Comparison of ENCODE assay signal across 22 cellular contexts in genomic region chr1:238404921-238405320, GRCh38.
A peak's percentile ranks its signal among the peaks of the same experiment; 100 is the strongest.
DNase-seq lines count a peak whose midpoint lies in the region; ATAC-seq, FAIRE-seq and TF ChIP-seq lines count a peak whose summit lies in the region.
"Had no signal": no experiment of that assay in that cellular context is flagged by ENCODE, and none has a peak within 500 bp of the region (broad histone marks: within the 10 kb centered on the region; RNA-seq: fewer than 3 reads in every experiment).

No MANE protein-coding gene starts in this region.

- no peak for ATAC-seq in HG03097 (IDR thresholded peaks at IDR 0.05; ENCODE audit: low FRiP score, unreplicated experiment)
- no peak for ATAC-seq in HG03280 (IDR thresholded peaks at IDR 0.05; ENCODE audit: unreplicated experiment)

- no peak for TF ChIP-seq CTCF in D721Med (IDR thresholded peaks at IDR 0.05; ENCODE audit: insufficient read depth, missing control alignments)

- DNase-seq in D721Med (ENCODE audit: insufficient read length, low spot score) (no peak), inferior parietal cortex (ENCODE audit: extremely low spot score) (peak; percentile 35), substantia nigra (lab: John Stamatoyannopoulos, UW) (no peak), HUDEP-2 (lab: John Stamatoyannopoulos, UW; ENCODE audit: unreplicated experiment in 76 of 76) (no peak)
- DNase-seq: Calu3, Karpas-422, NCI-H1092 treated with DMSO at 0.1 percent for 48 hours, NCI-H1436, NCI-H187, NCI-H2081 treated with DMSO at 0.1 percent for 48 hours, NCI-H2171, NCI-H226, NCI-H510A, NCI-H69, Right ventricle myocardium superior, RPMI8226 had no signal

- peak; percentile 82 for FAIRE-seq in D721Med (lab: Jason Lieb, UNC)
- FAIRE-seq in TTC549 (lab: Jason Lieb, UNC), result peak; percentile 47
- FAIRE-seq: GM19239, H54 had no signal

- H3K27ac ChIP-seq in substantia nigra (ENCODE audit: low read depth, low read length, poor library complexity, severe bottlenecking), result peak overlapping the region; percentile 79
- H3K27ac ChIP-seq: SJSA1 had no signal
